13 cellular contexts compared by ENCODE assay signal in the genomic region with DNA sequence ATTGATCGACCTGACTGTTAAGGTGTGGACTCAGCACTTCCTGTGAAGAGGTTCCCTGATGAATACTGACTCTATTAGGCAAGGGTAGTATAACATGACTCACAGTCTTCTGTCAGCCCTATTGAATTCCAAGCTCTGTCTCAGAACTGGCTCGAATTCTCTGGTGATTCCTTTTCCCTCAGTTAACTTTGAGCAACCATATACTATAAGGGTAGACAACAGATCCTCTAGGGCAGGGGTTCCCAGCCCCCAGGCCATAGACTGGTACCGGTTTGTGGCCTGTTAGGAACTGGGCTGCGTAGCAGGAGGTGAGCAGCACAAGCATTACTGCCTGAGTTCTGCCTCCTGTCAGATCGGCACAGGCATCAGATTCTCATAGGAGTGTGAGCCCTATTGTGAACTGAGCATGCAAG.
DNase-seq lines count a peak whose midpoint lies in the region; ATAC-seq lines count a peak whose summit lies in the region.
"Had no signal": no experiment of that assay in that cellular context is flagged by ENCODE, and none has a peak within 500 bp of the region (broad histone marks: within the 10 kb centered on the region; RNA-seq: fewer than 3 reads in every experiment).

No MANE protein-coding gene starts in this region.

- DNase-seq in Caki2 (ENCODE audit: low read depth): peak; percentile 14
- DNase-seq in HS-5 (ENCODE audit: low read depth): peak; percentile 56
- DNase-seq in adipocyte (ENCODE audit: low read depth): no peak
- DNase-seq in islet precursor cell: peak; percentile 89
- DNase-seq in stimulated activated CD4-positive, alpha-beta T cell treated with anti-CD3 and anti-CD28 coated beads, Interleukin-12 subunit alpha, Interleukin-12 subunit beta, amount 100 ng/mL, for 4 hours: no peak
- DNase-seq in caudate nucleus (lab: John Stamatoyannopoulos, UW): no peak
- DNase-seq in NCI-H187 treated with DMSO at 0.1 percent for 48 hours (lab: John Stamatoyannopoulos, UW): no peak
- DNase-seq: activated CD4-positive, alpha-beta T cell treated with anti-CD3 and anti-CD28 coated beads for 4 hours; activated gamma-delta T cell treated with Interleukin-2 at 50 U/mL for 16 hours; heart right ventricle; naive B cell; NCI-H1694 treated with DMSO at 0.1 percent for 48 hours had no signal

- H3K4me1 ChIP-seq in adipocyte (ENCODE audit: control insufficient read depth, insufficient read depth, low read length): peaks cover 9% of the 10 kb centered on the region
- H3K4me1 ChIP-seq: heart right ventricle had no signal

- H3K27ac ChIP-seq in caudate nucleus (ENCODE audit: low read depth, low read length): no peak overlapping the region
- H3K27ac ChIP-seq: heart right ventricle had no signal

- H3K36me3 ChIP-seq in adipocyte (ENCODE audit: control insufficient read depth, insufficient read depth, low read length, severe bottlenecking): no peaks in the 10 kb centered on the region
- H3K36me3 ChIP-seq: heart right ventricle had no signal

- H3K9me3 ChIP-seq in adipocyte (ENCODE audit: control insufficient read depth, low read length): no peaks in the 10 kb centered on the region
- H3K9me3 ChIP-seq: heart right ventricle had no signal

- H3K4me3 ChIP-seq in adipocyte (ENCODE audit: low read length): peak overlapping the region; percentile 7
- H3K4me3 ChIP-seq: heart right ventricle had no signal

- ATAC-seq in HG03135 (IDR thresholded peaks at IDR 0.05; ENCODE audit: unreplicated experiment): no peak
- ATAC-seq: heart right ventricle had no signal

- no peaks in the 10 kb centered on the region for H3K27me3 ChIP-seq in adipocyte (replicated peaks; ENCODE audit: control insufficient read depth, insufficient read depth, low read length)
- H3K27me3 ChIP-seq: heart right ventricle had no signal

- in situ Hi-C loops in Caki2 (cut with HindIII; ENCODE audit: low pct_unique_long_range_greater_than_20kb, low sequenced_read_pairs): no loop called here

- H3K9ac ChIP-seq in adipocyte (ENCODE audit: low read length): no peak overlapping the region

Comparison
In these comparisons a context has a peak if more than half of its experiments do, and no peak if none do; other contexts are left out.
1. DNase-seq: peak in Caki2 (single experiment), HS-5 (single experiment) and islet precursor cell (single experiment); none in adipocyte (single experiment), stimulated activated CD4-positive, alpha-beta T cell treated with anti-CD3 and anti-CD28 coated beads, Interleukin-12 subunit alpha, Interleukin-12 subunit beta, amount 100 ng/mL, for 4 hours (single experiment), caudate nucleus (0 of 61) and NCI-H187 treated with DMSO at 0.1 percent for 48 hours (single experiment).